In the genomic region with DNA sequence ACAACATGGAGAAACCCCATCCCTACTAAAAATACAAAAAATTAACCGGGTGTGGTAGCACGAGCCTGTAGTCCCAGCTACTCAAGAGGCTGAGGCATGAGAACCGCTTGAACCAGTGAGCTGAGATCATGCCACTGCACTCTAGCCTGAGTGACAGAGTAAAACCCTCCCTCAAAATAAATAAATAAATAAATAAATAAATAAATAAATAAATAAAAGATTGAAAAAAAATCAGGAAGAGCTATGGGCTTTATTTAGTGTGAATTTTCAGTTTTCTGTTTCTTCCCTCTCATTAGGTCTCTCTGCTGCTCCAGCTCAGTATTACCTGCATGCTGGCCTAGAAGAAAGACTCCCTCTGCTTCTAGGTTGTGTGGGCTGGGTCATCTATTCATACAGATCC, we compare ENCODE assay signal across 37 cellular contexts. TPM values are rescaled to one million over a fixed set of nuclear protein-coding genes. Genes with fewer than 3 reads are reported as not detected.
"Had no signal": no experiment of that assay in that cellular context is flagged by ENCODE, and none has a peak within 500 bp of the region (broad histone marks: within the 10 kb centered on the region; RNA-seq: fewer than 3 reads in every experiment).

No MANE protein-coding gene starts in this region.

- H3K4me3 Mint-ChIP-seq: activated CD4-positive, alpha-beta memory T cell treated with anti-CD3 and anti-CD28 coated beads for 36 hours; activated CD4-positive, alpha-beta T cell treated with anti-CD3 and anti-CD28 coated beads for 36 hours; activated CD4-positive, alpha-beta T cell treated with anti-CD3 and anti-CD28 coated beads, Interleukin-2, amount 10 ng/mL, durations not matched to agents 24 days and 14 days; activated CD8-positive, alpha-beta memory T cell treated with anti-CD3 and anti-CD28 coated beads, Interleukin-2, amount 10 ng/mL, durations not matched to agents 7 days and 5 days; activated CD8-positive, alpha-beta T cell treated with anti-CD3 and anti-CD28 coated beads, Interleukin-2, amount 10 ng/mL, durations not matched to agents 7 days and 5 days; activated naive CD4-positive, alpha-beta T cell treated with anti-CD3 and anti-CD28 coated beads for 36 hours; activated naive CD4-positive, alpha-beta T cell treated with anti-CD3 and anti-CD28 coated beads, Interleukin-2, amount 50 U/mL, for 24 hours; activated naive CD8-positive, alpha-beta T cell treated with anti-CD3 and anti-CD28 coated beads for 36 hours; activated naive CD8-positive, alpha-beta T cell treated with anti-CD3 and anti-CD28 coated beads, Interleukin-2, amount 50 U/mL, for 24 hours; brain; T-helper 17 cell had no signal

- H3K4me3 ChIP-seq: adrenal gland, breast epithelium, cardiac muscle cell, colonic mucosa, esophagus squamous epithelium, gastroesophageal sphincter had no signal

- H3K27ac Mint-ChIP-seq: activated CD4-positive, alpha-beta memory T cell treated with anti-CD3 and anti-CD28 coated beads for 36 hours; activated CD4-positive, alpha-beta T cell treated with anti-CD3 and anti-CD28 coated beads for 36 hours; activated CD4-positive, alpha-beta T cell treated with anti-CD3 and anti-CD28 coated beads, Interleukin-2, amount 10 ng/mL, durations not matched to agents 24 days and 14 days; activated CD8-positive, alpha-beta memory T cell treated with anti-CD3 and anti-CD28 coated beads, Interleukin-2, amount 10 ng/mL, durations not matched to agents 7 days and 5 days; activated CD8-positive, alpha-beta T cell treated with anti-CD3 and anti-CD28 coated beads, Interleukin-2, amount 10 ng/mL, durations not matched to agents 7 days and 5 days; activated naive CD4-positive, alpha-beta T cell treated with anti-CD3 and anti-CD28 coated beads for 36 hours; activated naive CD4-positive, alpha-beta T cell treated with anti-CD3 and anti-CD28 coated beads, Interleukin-2, amount 50 U/mL, for 24 hours; activated naive CD8-positive, alpha-beta T cell treated with anti-CD3 and anti-CD28 coated beads for 36 hours; activated naive CD8-positive, alpha-beta T cell treated with anti-CD3 and anti-CD28 coated beads, Interleukin-2, amount 50 U/mL, for 24 hours; activated T-helper 2 cell treated with anti-CD3 and anti-CD28 coated beads, Interferon-gamma antibody, Interleukin-2, Interleukin-4, amounts not matched to agents 10 μg/mL and 5 μg/mL and 100 μg/mL, durations not matched to agents 14 hours and 24 hours and 36 hours; brain; T-helper 17 cell had no signal

- DNase-seq: activated CD4-positive, alpha-beta memory T cell treated with anti-CD3 and anti-CD28 coated beads for 36 hours; activated CD4-positive, alpha-beta T cell treated with anti-CD3 and anti-CD28 coated beads for 36 hours; activated CD4-positive, alpha-beta T cell treated with anti-CD3 and anti-CD28 coated beads, Interleukin-2, amount 10 ng/mL, durations not matched to agents 24 days and 14 days; activated CD4-positive, CD25-positive, alpha-beta regulatory T cell; activated CD4-positive, CD25-positive, alpha-beta regulatory T cell treated with anti-CD3 and anti-CD28 coated beads, Interleukin-2, amount 50 U/mL, for 72 hours; activated CD8-positive, alpha-beta memory T cell treated with anti-CD3 and anti-CD28 coated beads, Interleukin-2, amount 10 ng/mL, durations not matched to agents 7 days and 5 days; activated CD8-positive, alpha-beta memory T cell treated with anti-CD3 and anti-CD28 coated beads, Interleukin-2, amount 50 U/mL, for 4 hours; activated CD8-positive, alpha-beta T cell treated with anti-CD3 and anti-CD28 coated beads, Interleukin-2, amount 10 ng/mL, durations not matched to agents 7 days and 5 days; activated effector memory CD4-positive, alpha-beta T cell treated with anti-CD3 and anti-CD28 coated beads, Interleukin-2, amount 50 U/mL, for 16 hours; activated naive CD4-positive, alpha-beta T cell treated with anti-CD3 and anti-CD28 coated beads for 36 hours; activated naive CD8-positive, alpha-beta T cell treated with anti-CD3 and anti-CD28 coated beads for 36 hours; activated naive CD8-positive, alpha-beta T cell treated with anti-CD3 and anti-CD28 coated beads, Interleukin-2, amount 50 U/mL, for 24 hours; activated T-cell treated with anti-CD3 and anti-CD28 coated beads, Interleukin-2, amount 50 U/mL, for 1 hour; adrenal gland; amygdala; aorta; central memory CD4-positive, alpha-beta T cell; cerebellar nuclear complex; colonic mucosa; effector CD8-positive, alpha-beta T cell; esophagus squamous epithelium; foreskin melanocyte; T-helper 1 cell; T-helper 17 cell had no signal

- ATAC-seq: activated CD8-positive, alpha-beta memory T cell treated with anti-CD3 and anti-CD28 coated beads, Interleukin-2, amount 10 ng/mL, durations not matched to agents 7 days and 5 days; activated CD8-positive, alpha-beta T cell treated with anti-CD3 and anti-CD28 coated beads, Interleukin-2, amount 10 ng/mL, durations not matched to agents 7 days and 5 days; gastroesophageal sphincter; T-helper 17 cell had no signal

- H3K9me3 ChIP-seq: adrenal gland, breast epithelium, colonic mucosa, esophagus squamous epithelium, gastroesophageal sphincter had no signal

- H3K36me3 ChIP-seq: adrenal gland, breast epithelium, cardiac muscle cell, colonic mucosa, esophagus squamous epithelium, gastroesophageal sphincter had no signal

- H3K4me1 ChIP-seq: adrenal gland, breast epithelium, colonic mucosa, esophagus squamous epithelium, gastroesophageal sphincter had no signal

- H3K36me3 Mint-ChIP-seq: activated CD4-positive, alpha-beta memory T cell treated with anti-CD3 and anti-CD28 coated beads for 36 hours; activated CD8-positive, alpha-beta memory T cell treated with anti-CD3 and anti-CD28 coated beads, Interleukin-2, amount 10 ng/mL, durations not matched to agents 7 days and 5 days; activated naive CD4-positive, alpha-beta T cell treated with anti-CD3 and anti-CD28 coated beads, Interleukin-2, amount 50 U/mL, for 24 hours; activated naive CD8-positive, alpha-beta T cell treated with anti-CD3 and anti-CD28 coated beads for 36 hours; brain had no signal

- H3K27me3 ChIP-seq: breast epithelium, colonic mucosa had no signal

- H3K4me1 Mint-ChIP-seq: activated naive CD4-positive, alpha-beta T cell treated with anti-CD3 and anti-CD28 coated beads, Interleukin-2, amount 50 U/mL, for 24 hours; T-helper 17 cell had no signal

- H3K27ac ChIP-seq: adrenal gland, breast epithelium, cardiac muscle cell, colonic mucosa, epithelial cell of prostate, esophagus squamous epithelium, gastroesophageal sphincter had no signal

- H3K9me3 Mint-ChIP-seq: activated CD4-positive, alpha-beta memory T cell treated with anti-CD3 and anti-CD28 coated beads for 36 hours; activated CD4-positive, alpha-beta T cell treated with anti-CD3 and anti-CD28 coated beads, Interleukin-2, amount 10 ng/mL, durations not matched to agents 24 days and 14 days; activated naive CD4-positive, alpha-beta T cell treated with anti-CD3 and anti-CD28 coated beads for 36 hours; activated naive CD4-positive, alpha-beta T cell treated with anti-CD3 and anti-CD28 coated beads, Interleukin-2, amount 50 U/mL, for 24 hours; activated naive CD8-positive, alpha-beta T cell treated with anti-CD3 and anti-CD28 coated beads for 36 hours; activated naive CD8-positive, alpha-beta T cell treated with anti-CD3 and anti-CD28 coated beads, Interleukin-2, amount 50 U/mL, for 24 hours; activated T-helper 2 cell treated with anti-CD3 and anti-CD28 coated beads, Interferon-gamma antibody, Interleukin-2, Interleukin-4, amounts not matched to agents 10 μg/mL and 5 μg/mL and 100 μg/mL, durations not matched to agents 14 hours and 24 hours and 36 hours; brain had no signal

RNA-seq across cellular contexts. Expression of a gene that starts 55.0 kb away (rescaled TPM):
- total RNA-seq: activated CD4-positive, alpha-beta memory T cell treated with anti-CD3 and anti-CD28 coated beads for 36 hours; activated CD4-positive, alpha-beta T cell treated with anti-CD3 and anti-CD28 coated beads for 36 hours; activated CD4-positive, alpha-beta T cell treated with anti-CD3 and anti-CD28 coated beads, Interleukin-2, amount 10 ng/mL, durations not matched to agents 24 days and 14 days; activated CD8-positive, alpha-beta memory T cell treated with anti-CD3 and anti-CD28 coated beads for 36 hours; activated CD8-positive, alpha-beta memory T cell treated with anti-CD3 and anti-CD28 coated beads, Interleukin-2, amount 10 ng/mL, durations not matched to agents 7 days and 5 days; activated CD8-positive, alpha-beta T cell treated with anti-CD3 and anti-CD28 coated beads, Interleukin-2, amount 10 ng/mL, durations not matched to agents 7 days and 5 days; activated naive CD4-positive, alpha-beta T cell treated with anti-CD3 and anti-CD28 coated beads for 36 hours; activated naive CD8-positive, alpha-beta T cell treated with anti-CD3 and anti-CD28 coated beads for 36 hours; activated T-helper 2 cell treated with anti-CD3 and anti-CD28 coated beads, Interferon-gamma antibody, Interleukin-2, Interleukin-4, amounts not matched to agents 10 μg/mL and 5 μg/mL and 100 μg/mL, durations not matched to agents 14 hours and 24 hours and 36 hours; dermis microvascular lymphatic vessel endothelial cell; endothelial cell of umbilical vein; fibroblast of lung; fibroblast of villous mesenchyme; glomerular endothelial cell; T-helper 17 cell had no signal
- polyA plus RNA-seq: aorta, endothelial cell of umbilical vein, fibroblast of lung had no signal
